In the genomic region with DNA sequence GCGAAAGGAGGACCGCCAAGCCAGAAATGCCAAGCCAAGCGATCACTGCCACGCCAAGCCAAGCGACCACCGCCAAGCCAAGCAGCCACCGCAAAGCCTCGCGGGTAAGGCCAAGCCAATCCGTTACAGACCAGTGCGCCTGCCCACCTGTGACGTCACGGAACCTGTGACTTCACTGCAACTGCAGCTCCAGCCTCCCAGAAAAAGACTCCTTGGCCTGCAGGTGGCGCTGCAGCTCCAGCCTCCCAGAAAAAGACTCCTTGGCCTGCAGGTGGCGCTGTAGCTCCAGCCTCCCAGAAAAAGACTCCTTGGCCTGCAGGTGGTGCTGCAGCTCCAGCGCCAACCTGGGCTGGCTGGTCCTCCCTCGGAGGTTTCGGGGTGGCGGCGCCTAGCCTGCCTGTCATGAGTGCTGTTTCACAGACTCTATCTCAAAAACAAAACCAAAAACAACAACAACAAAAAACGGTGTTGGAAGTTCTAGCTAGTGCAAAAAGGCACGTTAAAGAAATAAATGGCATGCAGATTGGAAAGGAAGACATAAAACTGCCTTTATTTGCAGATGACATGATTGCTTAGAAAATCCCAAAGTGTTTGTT, we compare ENCODE assay signal across 9 cellular contexts. TPM values are rescaled to one million over a fixed set of nuclear protein-coding genes. Genes with fewer than 3 reads are reported as not detected.
DNase-seq lines count a peak whose midpoint lies in the region; ATAC-seq and TF ChIP-seq lines count a peak whose summit lies in the region.
"Not testable (repeated sequence)": the region's sequence is repeated elsewhere in the genome, so short reads cannot be mapped to it uniquely, and the experiment has no call there.
"Had no signal": no experiment of that assay in that cellular context is flagged by ENCODE, and none has a peak within 500 bp of the region (broad histone marks: within the 10 kb centered on the region; RNA-seq: fewer than 3 reads in every experiment).

No MANE protein-coding gene starts in this region.

- not testable (repeated sequence) for H3K27me3 ChIP-seq in Caco-2 (replicated peaks; ENCODE audit: control insufficient read depth, insufficient read depth, low read length); Loucy (ENCODE audit: insufficient read depth, low read length, poor library complexity, severe bottlenecking); muscle layer of colon (ENCODE audit: control insufficient read depth in 1 of 2, insufficient read depth in 2 of 2, low read length in 2 of 2)

- peak overlapping the region; percentile 69; the same call in 1 of the 2 replicates for H2AFZ ChIP-seq in Loucy (ENCODE audit: low read length)

- H3K4me3 Mint-ChIP-seq in Caco-2 (ENCODE audit: unreplicated experiment), result peak overlapping the region; percentile 85

- BruUV-seq in Caco-2 (replicated peaks; lab: Mats Ljungman, UMichigan), result not testable (repeated sequence)

- not testable (repeated sequence) for H4K20me1 ChIP-seq in Loucy (ENCODE audit: insufficient read depth, low read length, poor library complexity, severe bottlenecking)

- H3K4me1 Mint-ChIP-seq in Caco-2 (ENCODE audit: low read depth, unreplicated experiment), result not testable (repeated sequence)

- not testable (repeated sequence) for H3K4me1 ChIP-seq in Caco-2; Loucy (ENCODE audit: insufficient read depth, low read length, poor library complexity, severe bottlenecking); muscle layer of colon (ENCODE audit: insufficient read depth, low read length)

- intact Hi-C loops in Caco-2 (cut with micrococcal nuclease; ENCODE audit: unreplicated experiment), result not testable (repeated sequence)

- not testable (repeated sequence) for H3K9me3 ChIP-seq in Caco-2; Loucy (ENCODE audit: insufficient read depth, low read depth, low read length); muscle layer of colon (ENCODE audit: low read length)

- DNase-seq in Caco-2 (peak; percentile 95 to 97), SK-MEL-5 (ENCODE audit: low read depth, low spot score) (peak; percentile 84), fibroblast of gingiva (ENCODE audit: low read depth) (peak; percentile 55)
- peak; percentile 86 for DNase-seq in activated T-helper 9 cell treated with anti-CD3 and anti-CD28 coated beads, Interleukin-2, amount 50 U/mL, for 16 hours (ENCODE audit: low read depth)
- DNase-seq in stimulated activated CD8-positive, alpha-beta memory T cell treated with anti-CD3 and anti-CD28 coated beads, Interleukin-15, amount 100 ng/mL, for 24 hours (ENCODE audit: low read depth), result peak; percentile 93

- POLR2A ChIA-PET in Caco-2 (lab: Charles Lee), result not testable (repeated sequence)

- peak overlapping the region; percentile 52 for H3K27ac ChIP-seq in muscle layer of colon (ENCODE audit: low read depth, low read length)

- not testable (repeated sequence) for H3K9me2 ChIP-seq in Loucy (replicated peaks; ENCODE audit: low read depth, low read length)

- H3F3A ChIP-seq in Loucy (ENCODE audit: low read depth), result not testable (repeated sequence)

- H3K27me3 Mint-ChIP-seq in Caco-2 (ENCODE audit: insufficient read depth, unreplicated experiment), result not testable (repeated sequence)

- peak; percentile 98 to 100 for TF ChIP-seq CTCF in Caco-2 (IDR thresholded peaks at IDR 0.05; ENCODE audit: insufficient read depth in 1 of 2, low read depth in 1 of 2, low read length in 1 of 2, severe bottlenecking in 1 of 2, unreplicated experiment in 1 of 2)
- peak; percentile 93 for TF ChIP-seq CTCF in Loucy (conservative IDR thresholded peaks at IDR 0.05; ENCODE audit: low read length)

- peak overlapping the region; percentile 73 for H3K4me3 ChIP-seq in Caco-2 (ENCODE audit: low read depth, low read length)
- H3K4me3 ChIP-seq in Loucy (ENCODE audit: low read length, poor library complexity, severe bottlenecking), result not testable (repeated sequence)
- H3K4me3 ChIP-seq in muscle layer of colon (ENCODE audit: low read depth in 1 of 2, low read length in 2 of 2), result peak overlapping the region in 1 of 2 donors; percentile 42

- H3K9me3 Mint-ChIP-seq in Caco-2 (ENCODE audit: unreplicated experiment), result not testable (repeated sequence)

- H3K27ac Mint-ChIP-seq in Caco-2 (ENCODE audit: unreplicated experiment), result peak overlapping the region; percentile 88

- in situ Hi-C loops in SK-MEL-5 (cut with HindIII; ENCODE audit: low pct_unique_long_range_greater_than_20kb, low sequenced_read_pairs), result not testable (repeated sequence)

- CTCF ChIA-PET in Caco-2 (lab: Charles Lee), result interaction anchor here (0.7 to 1.0 kb wide), 3 partner anchors 72 to 879 kb away, joined by 3 to 6 read pairs (median 3); a partner anchor contains a TSS

- ATAC-seq in GM21723 (IDR thresholded peaks at IDR 0.05; ENCODE audit: unreplicated experiment), result peak; percentile 75

- not testable (repeated sequence) for H3K79me2 ChIP-seq in Loucy (ENCODE audit: insufficient read depth, low read length)

- not testable (repeated sequence) for H3K9ac ChIP-seq in Loucy (ENCODE audit: low read depth, low read length, poor library complexity, severe bottlenecking); muscle layer of colon (ENCODE audit: low read length)

- not testable (repeated sequence) for H3K36me3 ChIP-seq in Caco-2 (ENCODE audit: control insufficient read depth, insufficient read depth, low read length); Loucy (ENCODE audit: insufficient read depth, low read length); muscle layer of colon (ENCODE audit: insufficient read depth, low read length)

- peak overlapping the region; percentile 34 for H3K4me2 ChIP-seq in Loucy (ENCODE audit: low read depth, low read length, poor library complexity, severe bottlenecking)

- H3K36me3 Mint-ChIP-seq in Caco-2 (ENCODE audit: insufficient read depth, unreplicated experiment), result peaks cover 13% of the 10 kb centered on the region

RNA-seq across cellular contexts. Expression of a gene that starts 18.6 kb away (rescaled TPM):
- not detected in 2 replicates for total RNA-seq in Caco-2 (2022)
- total RNA-seq in SK-MEL-5 (2014; rRNA removed; shearing (Covaris generic)), result not detected in 2 replicates
- polyA plus RNA-seq in SK-MEL-5 (2015; cell fraction: cytosol; rRNA removed), result not detected in 2 replicates
- polyA plus RNA-seq in SK-MEL-5 (2015; cell fraction: nucleus; rRNA removed), result not detected in 2 replicates
- total RNA-seq: temporal lobe had no signal

RNA-seq across cellular contexts. Expression of a gene that starts 56.5 kb away (rescaled TPM):
- total RNA-seq in Caco-2 (2022), result 7.0 and 7.3 TPM in 2 replicates
- total RNA-seq in SK-MEL-5 (2014; rRNA removed; shearing (Covaris generic)), result 0.71 and 1.4 TPM in 2 replicates
- 3.0 and 3.4 TPM in 2 replicates for polyA plus RNA-seq in SK-MEL-5 (2015; cell fraction: cytosol; rRNA removed)
- 1.5 and 2.4 TPM in 2 replicates for polyA plus RNA-seq in SK-MEL-5 (2015; cell fraction: nucleus; rRNA removed)
